8 cellular contexts compared by ENCODE assay signal in the genomic region with DNA sequence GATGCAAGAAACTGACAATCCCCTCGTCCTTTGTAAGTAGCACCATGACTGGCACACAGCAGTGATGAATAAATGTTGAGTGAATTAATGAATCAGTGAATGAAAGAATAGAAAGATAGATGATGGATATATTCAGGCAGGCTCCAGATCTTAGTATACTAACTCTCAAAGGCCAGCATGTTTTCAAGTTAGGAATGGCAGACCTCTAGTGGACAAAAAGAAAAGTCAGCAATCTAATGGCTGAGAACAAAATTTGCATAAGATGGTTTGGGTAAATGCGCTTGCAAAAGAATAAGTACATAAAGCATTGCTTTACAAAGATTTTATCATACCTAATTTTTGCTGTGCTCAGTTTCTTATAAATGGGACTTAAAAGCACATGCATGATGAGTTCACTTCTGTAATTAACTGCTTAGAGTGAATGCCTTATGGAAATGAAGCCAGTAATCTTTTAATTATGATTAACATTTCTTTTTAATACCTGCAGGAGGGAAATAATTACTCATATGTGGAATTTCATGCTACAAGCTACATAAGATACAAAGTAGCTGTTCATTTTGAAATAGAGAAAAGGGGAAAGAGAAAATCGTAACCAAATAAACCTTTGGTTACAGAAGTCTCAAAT.
A peak's percentile ranks its signal among the peaks of the same experiment; 100 is the strongest.
DNase-seq lines count a peak whose midpoint lies in the region; ATAC-seq and TF ChIP-seq lines count a peak whose summit lies in the region.

No MANE protein-coding gene starts in this region.

- no peak for TF ChIP-seq POLR2A in sigmoid colon (IDR thresholded peaks at IDR 0.05)

- H3K27me3 ChIP-seq in cardiac muscle cell (no peaks in the 10 kb centered on the region), sigmoid colon (no peaks in the 10 kb centered on the region)

- H3K27ac ChIP-seq in cardiac muscle cell (no peak overlapping the region), sigmoid colon (no peak overlapping the region)

- no peaks in the 10 kb centered on the region for H3K36me3 Mint-ChIP-seq in activated CD8-positive, alpha-beta T cell treated with anti-CD3 and anti-CD28 coated beads for 36 hours (ENCODE audit: low read depth)
- no peaks in the 10 kb centered on the region for H3K36me3 Mint-ChIP-seq in activated naive CD4-positive, alpha-beta T cell treated with anti-CD3 and anti-CD28 coated beads, Interleukin-2, amount 10 ng/mL, durations not matched to agents 7 days and 5 days

- H3K9me3 Mint-ChIP-seq in activated CD8-positive, alpha-beta T cell treated with anti-CD3 and anti-CD28 coated beads for 36 hours, result no peaks in the 10 kb centered on the region
- H3K9me3 Mint-ChIP-seq in activated naive CD4-positive, alpha-beta T cell treated with anti-CD3 and anti-CD28 coated beads, Interleukin-2, amount 10 ng/mL, durations not matched to agents 7 days and 5 days, result no peaks in the 10 kb centered on the region

- H3K4me3 ChIP-seq in cardiac muscle cell (no peak overlapping the region), sigmoid colon (no peak overlapping the region)

- TF ChIP-seq CTCF in GM12873 (IDR thresholded peaks at IDR 0.05; ENCODE audit: insufficient read depth, low read depth, low read length, missing control alignments) (peak; percentile 52), cardiac muscle cell (IDR thresholded peaks at IDR 0.05; ENCODE audit: low read depth, low read length) (peak; percentile 82), sigmoid colon (IDR thresholded peaks at IDR 0.05) (peak in 3 of 4 experiments; percentile 41 to 55 (median 49))
- peak; percentile 66 for TF ChIP-seq CTCF in activated CD8-positive, alpha-beta T cell treated with anti-CD3 and anti-CD28 coated beads for 36 hours (IDR thresholded peaks at IDR 0.05)

- TF ChIP-seq EP300 in sigmoid colon (IDR thresholded peaks at IDR 0.05), result no peak

- intact Hi-C loops in activated CD8-positive, alpha-beta T cell treated with anti-CD3 and anti-CD28 coated beads for 36 hours (cut with micrococcal nuclease), result loop anchor here (1.0 to 5.0 kb wide), 3 partner anchors 137 to 276 kb away; no protein-coding TSS in a partner anchor
- intact Hi-C loops in sigmoid colon (cut with DNase I), result loop anchor here (2.0 to 5.0 kb wide), 2 partner anchors 208 to 272 kb away; no protein-coding TSS in a partner anchor

- no peaks in the 10 kb centered on the region for H3K27me3 Mint-ChIP-seq in activated CD8-positive, alpha-beta T cell treated with anti-CD3 and anti-CD28 coated beads for 36 hours
- peaks cover 4% of the 10 kb centered on the region for H3K27me3 Mint-ChIP-seq in activated naive CD4-positive, alpha-beta T cell treated with anti-CD3 and anti-CD28 coated beads, Interleukin-2, amount 10 ng/mL, durations not matched to agents 7 days and 5 days

- POLR2A ChIA-PET in activated CD8-positive, alpha-beta T cell treated with anti-CD3 and anti-CD28 coated beads for 36 hours (lab: Charles Lee), result no interaction called here

- CTCF ChIA-PET in activated CD8-positive, alpha-beta T cell treated with anti-CD3 and anti-CD28 coated beads for 36 hours (lab: Charles Lee), result interaction anchor here (0.7 to 2.8 kb wide), 17 partner anchors 12 to 274 kb away, joined by 3 to 79 read pairs (median 4); no protein-coding TSS in a partner anchor
- CTCF ChIA-PET in activated naive CD4-positive, alpha-beta T cell treated with anti-CD3 and anti-CD28 coated beads, Interleukin-2, amount 10 ng/mL, durations not matched to agents 7 days and 5 days (lab: Charles Lee), result interaction anchor here (0.8 to 5.8 kb wide), 11 partner anchors 42 to 279 kb away, joined by 3 to 101 read pairs (median 4); no protein-coding TSS in a partner anchor

- no peak overlapping the region for H3K4me3 Mint-ChIP-seq in activated CD8-positive, alpha-beta T cell treated with anti-CD3 and anti-CD28 coated beads for 36 hours
- no peak overlapping the region for H3K4me3 Mint-ChIP-seq in activated naive CD4-positive, alpha-beta T cell treated with anti-CD3 and anti-CD28 coated beads, Interleukin-2, amount 10 ng/mL, durations not matched to agents 7 days and 5 days

- no peaks in the 10 kb centered on the region for H3K4me1 ChIP-seq in cardiac muscle cell (ENCODE audit: low read depth)
- H3K4me1 ChIP-seq in sigmoid colon, result no peaks in the 10 kb centered on the region

- DNase-seq in AG08395 (ENCODE audit: low spot score) (peak; percentile 51), NCI-H146 treated with DMSO at 0.1 percent for 48 hours (lab: John Stamatoyannopoulos, UW; ENCODE audit: unreplicated experiment) (peak; percentile 0), cardiac muscle cell (ENCODE audit: low read depth in 1 of 2, low spot score in 1 of 2) (peak; percentile 53 to 65), sigmoid colon (no peak)
- no peak for DNase-seq in activated CD8-positive, alpha-beta T cell treated with anti-CD3 and anti-CD28 coated beads for 36 hours
- no peak for DNase-seq in activated naive CD4-positive, alpha-beta T cell treated with anti-CD3 and anti-CD28 coated beads, Interleukin-2, amount 10 ng/mL, durations not matched to agents 7 days and 5 days

- peaks cover 10% of the 10 kb centered on the region for H3K4me1 Mint-ChIP-seq in activated CD8-positive, alpha-beta T cell treated with anti-CD3 and anti-CD28 coated beads for 36 hours (ENCODE audit: low read depth)
- H3K4me1 Mint-ChIP-seq in activated naive CD4-positive, alpha-beta T cell treated with anti-CD3 and anti-CD28 coated beads, Interleukin-2, amount 10 ng/mL, durations not matched to agents 7 days and 5 days, result peaks cover 20% of the 10 kb centered on the region

- no peaks in the 10 kb centered on the region for H3K36me3 ChIP-seq in cardiac muscle cell
- no peaks in the 10 kb centered on the region for H3K36me3 ChIP-seq in sigmoid colon

- no peaks in the 10 kb centered on the region for H3K9me3 ChIP-seq in cardiac muscle cell (ENCODE audit: low read depth)
- no peaks in the 10 kb centered on the region for H3K9me3 ChIP-seq in sigmoid colon

- 45 to 60% methylated on average over 3 of the region's 3 CpGs for WGBS in sigmoid colon, 2 donors

- peak; percentile 58 for ATAC-seq in HG02759 (IDR thresholded peaks at IDR 0.05; ENCODE audit: unreplicated experiment)
- ATAC-seq in activated CD8-positive, alpha-beta T cell treated with anti-CD3 and anti-CD28 coated beads for 36 hours, result peak; percentile 59

- no peak overlapping the region for H3K27ac Mint-ChIP-seq in activated CD8-positive, alpha-beta T cell treated with anti-CD3 and anti-CD28 coated beads for 36 hours
- H3K27ac Mint-ChIP-seq in activated naive CD4-positive, alpha-beta T cell treated with anti-CD3 and anti-CD28 coated beads, Interleukin-2, amount 10 ng/mL, durations not matched to agents 7 days and 5 days, result no peak overlapping the region

Comparison
In these comparisons a context has a peak if more than half of its experiments do, and no peak if none do; other contexts are left out.
1. DNase-seq: peak in AG08395 (single experiment), NCI-H146 treated with DMSO at 0.1 percent for 48 hours (single experiment) and cardiac muscle cell (2 of 2); none in activated CD8-positive, alpha-beta T cell treated with anti-CD3 and anti-CD28 coated beads for 36 hours (single experiment), sigmoid colon (single experiment) and activated naive CD4-positive, alpha-beta T cell treated with anti-CD3 and anti-CD28 coated beads, Interleukin-2, amount 10 ng/mL, durations not matched to agents 7 days and 5 days (single experiment).
2. Peak in every context shown above with its lines, with median percentiles within 50 percentile points of each other: CTCF ChIP-seq.